In the genomic region with DNA sequence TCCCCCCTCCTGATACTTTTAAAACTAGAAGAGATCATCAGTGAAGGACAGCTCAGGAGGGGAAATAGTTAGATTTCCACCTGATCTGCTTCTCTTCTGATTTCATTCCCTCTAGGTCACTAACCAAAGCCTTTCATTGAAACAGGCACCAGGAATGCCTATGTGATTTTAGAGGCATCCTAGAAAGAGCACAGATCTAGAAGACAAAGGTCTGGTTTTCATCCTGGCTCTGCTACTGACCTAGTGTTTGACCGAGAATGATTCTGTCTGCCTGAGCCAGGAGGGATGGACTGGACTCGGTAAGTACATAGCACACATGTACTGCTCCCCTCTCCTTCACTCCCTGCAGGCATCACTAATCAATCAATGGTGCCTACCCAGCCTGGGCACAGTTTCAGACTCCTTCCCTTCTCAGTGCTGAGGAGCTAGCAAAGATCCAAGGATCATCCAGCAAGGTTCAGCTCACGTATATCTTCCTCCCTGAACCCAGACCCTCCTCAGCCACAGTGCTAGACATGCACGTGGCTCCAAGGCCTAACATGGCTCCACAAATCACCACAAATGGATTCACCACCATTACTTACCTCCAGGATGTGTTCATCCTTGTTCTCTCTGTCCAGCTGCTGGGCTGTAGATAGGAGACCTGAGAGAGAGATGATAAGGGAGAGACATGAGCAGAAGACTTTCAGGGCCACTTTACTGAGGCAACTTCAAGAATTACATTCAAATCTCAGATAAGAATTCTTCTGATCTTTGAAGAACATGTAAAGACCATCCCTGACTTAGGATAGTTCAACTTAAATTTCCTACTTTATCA, we compare ENCODE assay signal across 2 cellular contexts.
TF ChIP-seq lines count a peak whose summit lies in the region.

No MANE protein-coding gene starts in this region.

TF ChIP-seq in HEK293, 187 proteins besides CTCF, POLR2A, EP300 and RAD21:
- TF ChIP-seq, protein P1, sequence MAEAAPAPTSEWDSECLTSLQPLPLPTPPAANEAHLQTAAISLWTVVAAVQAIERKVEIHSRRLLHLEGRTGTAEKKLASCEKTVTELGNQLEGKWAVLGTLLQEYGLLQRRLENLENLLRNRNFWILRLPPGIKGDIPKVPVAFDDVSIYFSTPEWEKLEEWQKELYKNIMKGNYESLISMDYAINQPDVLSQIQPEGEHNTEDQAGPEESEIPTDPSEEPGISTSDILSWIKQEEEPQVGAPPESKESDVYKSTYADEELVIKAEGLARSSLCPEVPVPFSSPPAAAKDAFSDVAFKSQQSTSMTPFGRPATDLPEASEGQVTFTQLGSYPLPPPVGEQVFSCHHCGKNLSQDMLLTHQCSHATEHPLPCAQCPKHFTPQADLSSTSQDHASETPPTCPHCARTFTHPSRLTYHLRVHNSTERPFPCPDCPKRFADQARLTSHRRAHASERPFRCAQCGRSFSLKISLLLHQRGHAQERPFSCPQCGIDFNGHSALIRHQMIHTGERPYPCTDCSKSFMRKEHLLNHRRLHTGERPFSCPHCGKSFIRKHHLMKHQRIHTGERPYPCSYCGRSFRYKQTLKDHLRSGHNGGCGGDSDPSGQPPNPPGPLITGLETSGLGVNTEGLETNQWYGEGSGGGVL (tag by site-specific recombination; IDR thresholded peaks at IDR 0.05) = no peak
- 0 out of 2 replicates have a peak, but pooled peaks have one; percentile 30 for TF ChIP-seq ZBTB17 (tag by site-specific recombination; IDR thresholded peaks at IDR 0.05)

TF ChIP-seq in GM12878, 131 proteins besides CTCF, POLR2A, EP300 and RAD21:
- TF ChIP-seq BMI1 (IDR thresholded peaks at IDR 0.05; ENCODE audit: borderline replicate concordance) (no peak), HDAC6 (IDR thresholded peaks at IDR 0.05; ENCODE audit: unreplicated experiment) (no peak), CEBPB (IDR thresholded peaks at IDR 0.05; ENCODE audit: borderline replicate concordance in 1 of 2, low read depth in 2 of 2, low read length in 2 of 2) (no peak), NBN (IDR thresholded peaks at IDR 0.05) (no peak), JUNB (IDR thresholded peaks at IDR 0.05) (no peak), STAT3 (IDR thresholded peaks at IDR 0.05; ENCODE audit: low read depth, low read length) (no peak), KDM1A (IDR thresholded peaks at IDR 0.05; ENCODE audit: borderline replicate concordance) (no peak), ZNF622 (IDR thresholded peaks at IDR 0.05) (no peak), ESRRA (IDR thresholded peaks at IDR 0.05; ENCODE audit: low read length) (no peak), RBBP5 (conservative IDR thresholded peaks at IDR 0.05) (no peak), CREM (IDR thresholded peaks at IDR 0.05; ENCODE audit: low read depth) (no peak), CBX5 (IDR thresholded peaks at IDR 0.05; ENCODE audit: low read depth) (no peak), KLF5 (IDR thresholded peaks at IDR 0.05; ENCODE audit: partially characterized antibody) (no peak), SUZ12 (IDR thresholded peaks at IDR 0.05; ENCODE audit: unreplicated experiment) (no peak), IRF3 (IDR thresholded peaks at IDR 0.05) (no peak), ZBED1 (IDR thresholded peaks at IDR 0.05; ENCODE audit: borderline replicate concordance) (no peak), CHD2 (IDR thresholded peaks at IDR 0.05; ENCODE audit: borderline replicate concordance, low read depth, low read length) (no peak)
- TF ChIP-seq, protein P2, sequence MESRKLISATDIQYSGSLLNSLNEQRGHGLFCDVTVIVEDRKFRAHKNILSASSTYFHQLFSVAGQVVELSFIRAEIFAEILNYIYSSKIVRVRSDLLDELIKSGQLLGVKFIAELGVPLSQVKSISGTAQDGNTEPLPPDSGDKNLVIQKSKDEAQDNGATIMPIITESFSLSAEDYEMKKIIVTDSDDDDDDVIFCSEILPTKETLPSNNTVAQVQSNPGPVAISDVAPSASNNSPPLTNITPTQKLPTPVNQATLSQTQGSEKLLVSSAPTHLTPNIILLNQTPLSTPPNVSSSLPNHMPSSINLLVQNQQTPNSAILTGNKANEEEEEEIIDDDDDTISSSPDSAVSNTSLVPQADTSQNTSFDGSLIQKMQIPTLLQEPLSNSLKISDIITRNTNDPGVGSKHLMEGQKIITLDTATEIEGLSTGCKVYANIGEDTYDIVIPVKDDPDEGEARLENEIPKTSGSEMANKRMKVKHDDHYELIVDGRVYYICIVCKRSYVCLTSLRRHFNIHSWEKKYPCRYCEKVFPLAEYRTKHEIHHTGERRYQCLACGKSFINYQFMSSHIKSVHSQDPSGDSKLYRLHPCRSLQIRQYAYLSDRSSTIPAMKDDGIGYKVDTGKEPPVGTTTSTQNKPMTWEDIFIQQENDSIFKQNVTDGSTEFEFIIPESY (IDR thresholded peaks at IDR 0.05) = no peak
TF ChIP-seq in GM12878: peak in this region for 0.
